10 cellular contexts compared by ENCODE assay signal in the genomic region with DNA sequence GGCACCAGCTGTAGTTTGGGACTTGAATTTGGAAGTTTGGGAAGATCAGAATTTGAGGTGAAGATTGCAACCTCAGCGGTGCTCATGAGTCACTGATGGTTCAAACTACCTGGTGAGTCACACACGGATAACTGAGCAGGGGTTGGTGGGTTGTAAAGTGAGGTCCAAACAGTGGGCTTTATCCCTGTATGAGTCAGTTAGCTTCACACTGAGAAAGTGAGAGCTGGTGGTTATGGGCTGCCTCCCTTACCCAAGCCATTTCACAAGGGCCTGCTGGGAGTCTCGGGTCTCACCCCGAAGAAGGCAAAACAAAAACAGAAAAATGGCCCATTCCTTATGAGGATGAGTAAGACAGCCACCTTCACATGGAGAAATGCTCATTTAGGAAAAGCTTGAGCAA.
A peak's percentile ranks its signal among the peaks of the same experiment; 100 is the strongest.
DNase-seq lines count a peak whose midpoint lies in the region; ATAC-seq, FAIRE-seq and TF ChIP-seq lines count a peak whose summit lies in the region.
"Had no signal": no experiment of that assay in that cellular context is flagged by ENCODE, and none has a peak within 500 bp of the region (broad histone marks: within the 10 kb centered on the region; RNA-seq: fewer than 3 reads in every experiment).

No MANE protein-coding gene starts in this region.

- H3K4me3 ChIP-seq in bronchial epithelial cell (ENCODE audit: low read depth, low read length), result no peak overlapping the region

- no peaks in the 10 kb centered on the region for H3K27me3 ChIP-seq in bronchial epithelial cell (ENCODE audit: control insufficient read depth, insufficient read depth, low read length)

- DNase-seq in GM04504 (ENCODE audit: low read depth), result peak; percentile 87
- peak; percentile 66 for DNase-seq in MV-4-11 (lab: John Stamatoyannopoulos, UW)
- DNase-seq in bronchial epithelial cell (ENCODE audit: low read depth), result peak; percentile 86
- DNase-seq in omental fat pad (ENCODE audit: low spot score), result no peak
- DNase-seq in NCI-H345 treated with DMSO at 0.1 percent for 48 hours (lab: John Stamatoyannopoulos, UW; ENCODE audit: unreplicated experiment), result no peak
- DNase-seq in central memory CD4-positive, alpha-beta T cell, result no peak
- DNase-seq: activated naive CD4-positive, alpha-beta T cell treated with anti-CD3 and anti-CD28 coated beads for 36 hours; T-helper 1 cell had no signal

- FAIRE-seq in bronchial epithelial cell (lab: Jason Lieb, UNC), result peak; percentile 60

- ATAC-seq in omental fat pad (ENCODE audit: low FRiP score) (peak; percentile 96), HG03139 (IDR thresholded peaks at IDR 0.05; ENCODE audit: unreplicated experiment) (no peak), HG02852 (IDR thresholded peaks at IDR 0.05; ENCODE audit: unreplicated experiment) (no peak)

- H3K36me3 ChIP-seq in bronchial epithelial cell (ENCODE audit: control insufficient read depth, insufficient read depth, low read length), result no peaks in the 10 kb centered on the region

- no peak for TF ChIP-seq CTCF in bronchial epithelial cell (IDR thresholded peaks at IDR 0.05; ENCODE audit: insufficient read depth, low read length, severe bottlenecking)
- no peak for TF ChIP-seq CTCF in omental fat pad (IDR thresholded peaks at IDR 0.05)

Comparison
In these comparisons a context has a peak if more than half of its experiments do, and no peak if none do; other contexts are left out.
1. DNase-seq: peak in GM04504 (single experiment), MV-4-11 (single experiment) and bronchial epithelial cell (single experiment); none in omental fat pad (single experiment), NCI-H345 treated with DMSO at 0.1 percent for 48 hours (single experiment) and central memory CD4-positive, alpha-beta T cell (single experiment).